8 cellular contexts compared by ENCODE assay signal in genomic region chr3:157248590-157249425, GRCh38.
A peak's percentile ranks its signal among the peaks of the same experiment; 100 is the strongest.
DNase-seq lines count a peak whose midpoint lies in the region; ATAC-seq, FAIRE-seq and TF ChIP-seq lines count a peak whose summit lies in the region.

No MANE protein-coding gene starts in this region.

- peaks cover 3% of the 10 kb centered on the region for H3K4me1 Mint-ChIP-seq in progenitor cell of endocrine pancreas (ENCODE audit: low read depth)
- H3K4me1 Mint-ChIP-seq in activated CD4-positive, alpha-beta T cell treated with anti-CD3 and anti-CD28 coated beads, Interleukin-2, amount 10 ng/mL, durations not matched to agents 7 days and 5 days, result peaks cover 1% of the 10 kb centered on the region
- peaks cover 8% of the 10 kb centered on the region for H3K4me1 Mint-ChIP-seq in CD4-positive, alpha-beta T cell (ENCODE audit: low read depth)

- no peaks in the 10 kb centered on the region for H3K27me3 Mint-ChIP-seq in progenitor cell of endocrine pancreas
- peaks cover 2% of the 10 kb centered on the region for H3K27me3 Mint-ChIP-seq in activated CD4-positive, alpha-beta T cell treated with anti-CD3 and anti-CD28 coated beads, Interleukin-2, amount 10 ng/mL, durations not matched to agents 7 days and 5 days
- H3K27me3 Mint-ChIP-seq in CD4-positive, alpha-beta T cell, result no peaks in the 10 kb centered on the region

- FAIRE-seq in RCC 7860 (lab: Jason Lieb, UNC), result peak; percentile 82

- H3K27ac Mint-ChIP-seq in progenitor cell of endocrine pancreas, result peak overlapping the region; percentile 77
- no peak overlapping the region for H3K27ac Mint-ChIP-seq in activated CD4-positive, alpha-beta T cell treated with anti-CD3 and anti-CD28 coated beads, Interleukin-2, amount 10 ng/mL, durations not matched to agents 7 days and 5 days
- no peak overlapping the region for H3K27ac Mint-ChIP-seq in CD4-positive, alpha-beta T cell

- H3K9me3 Mint-ChIP-seq in progenitor cell of endocrine pancreas (ENCODE audit: low read depth), result peaks cover 8% of the 10 kb centered on the region
- no peaks in the 10 kb centered on the region for H3K9me3 Mint-ChIP-seq in activated CD4-positive, alpha-beta T cell treated with anti-CD3 and anti-CD28 coated beads, Interleukin-2, amount 10 ng/mL, durations not matched to agents 7 days and 5 days
- H3K9me3 Mint-ChIP-seq in CD4-positive, alpha-beta T cell, result no peaks in the 10 kb centered on the region

- DNase-seq in RCC 7860 (ENCODE audit: low spot score) (peak; percentile 63), fibroblast of the conjunctiva (ENCODE audit: low read depth) (peak; percentile 89), progenitor cell of endocrine pancreas (ENCODE audit: low spot score, unreplicated experiment) (no peak)
- no peak for DNase-seq in activated CD4-positive, alpha-beta T cell treated with anti-CD3 and anti-CD28 coated beads, Interleukin-2, amount 10 ng/mL, durations not matched to agents 7 days and 5 days
- DNase-seq in CD4-positive, alpha-beta T cell, result no peak

- H3K27me3 ChIP-seq in CD4-positive, alpha-beta T cell (ENCODE audit: control insufficient read depth, insufficient read depth, low read length), result no peaks in the 10 kb centered on the region

- intact Hi-C loops in CD4-positive, alpha-beta T cell (cut with DNase I, micrococcal nuclease), result loop anchor here in 1 of 2 experiments (10.0 kb wide), 1 partner anchor 1204 kb away; no protein-coding TSS in a partner anchor

- no peak overlapping the region for H3K4me3 Mint-ChIP-seq in progenitor cell of endocrine pancreas (ENCODE audit: low read depth)
- H3K4me3 Mint-ChIP-seq in activated CD4-positive, alpha-beta T cell treated with anti-CD3 and anti-CD28 coated beads, Interleukin-2, amount 10 ng/mL, durations not matched to agents 7 days and 5 days, result no peak overlapping the region
- H3K4me3 Mint-ChIP-seq in CD4-positive, alpha-beta T cell, result no peak overlapping the region

- ATAC-seq in GM18511 (IDR thresholded peaks at IDR 0.05; ENCODE audit: unreplicated experiment) (peak; percentile 63), GM19397 (IDR thresholded peaks at IDR 0.05; ENCODE audit: unreplicated experiment) (no peak), HG03025 (IDR thresholded peaks at IDR 0.05; ENCODE audit: low FRiP score, unreplicated experiment) (no peak)
- no peak for ATAC-seq in CD4-positive, alpha-beta T cell (ENCODE audit: poor library complexity)

- CTCF ChIA-PET in activated CD4-positive, alpha-beta T cell treated with anti-CD3 and anti-CD28 coated beads, Interleukin-2, amount 10 ng/mL, durations not matched to agents 7 days and 5 days (lab: Charles Lee), result no interaction called here
- CTCF ChIA-PET in CD4-positive, alpha-beta T cell (lab: Charles Lee), result interaction anchor here (0.5 kb wide), 1 partner anchor 1105 kb away, joined by 3 read pairs; no protein-coding TSS in a partner anchor

- H3K36me3 Mint-ChIP-seq in progenitor cell of endocrine pancreas (ENCODE audit: insufficient read depth), result no peaks in the 10 kb centered on the region
- no peaks in the 10 kb centered on the region for H3K36me3 Mint-ChIP-seq in activated CD4-positive, alpha-beta T cell treated with anti-CD3 and anti-CD28 coated beads, Interleukin-2, amount 10 ng/mL, durations not matched to agents 7 days and 5 days (ENCODE audit: low read depth)
- H3K36me3 Mint-ChIP-seq in CD4-positive, alpha-beta T cell (ENCODE audit: low read depth), result no peaks in the 10 kb centered on the region

- no peak overlapping the region for H3K27ac ChIP-seq in CD4-positive, alpha-beta T cell (ENCODE audit: low read depth, low read length)

- TF ChIP-seq CTCF in progenitor cell of endocrine pancreas (IDR thresholded peaks at IDR 0.05; ENCODE audit: unreplicated experiment), result no peak
- TF ChIP-seq CTCF in CD4-positive, alpha-beta T cell (IDR thresholded peaks at IDR 0.05), result no peak

- H3K9me3 ChIP-seq in CD4-positive, alpha-beta T cell (ENCODE audit: control insufficient read depth, low read length), result no peaks in the 10 kb centered on the region

- POLR2A ChIA-PET in activated CD4-positive, alpha-beta T cell treated with anti-CD3 and anti-CD28 coated beads, Interleukin-2, amount 10 ng/mL, durations not matched to agents 7 days and 5 days (lab: Charles Lee), result no interaction called here
- POLR2A ChIA-PET in CD4-positive, alpha-beta T cell (lab: Charles Lee), result no interaction called here

Comparison
In these comparisons a context has a peak if more than half of its experiments do, and no peak if none do; other contexts are left out.
1. DNase-seq: peak in RCC 7860 (single experiment) and fibroblast of the conjunctiva (single experiment); none in progenitor cell of endocrine pancreas (single experiment), activated CD4-positive, alpha-beta T cell treated with anti-CD3 and anti-CD28 coated beads, Interleukin-2, amount 10 ng/mL, durations not matched to agents 7 days and 5 days (single experiment) and CD4-positive, alpha-beta T cell (0 of 10).